In the genomic region with DNA sequence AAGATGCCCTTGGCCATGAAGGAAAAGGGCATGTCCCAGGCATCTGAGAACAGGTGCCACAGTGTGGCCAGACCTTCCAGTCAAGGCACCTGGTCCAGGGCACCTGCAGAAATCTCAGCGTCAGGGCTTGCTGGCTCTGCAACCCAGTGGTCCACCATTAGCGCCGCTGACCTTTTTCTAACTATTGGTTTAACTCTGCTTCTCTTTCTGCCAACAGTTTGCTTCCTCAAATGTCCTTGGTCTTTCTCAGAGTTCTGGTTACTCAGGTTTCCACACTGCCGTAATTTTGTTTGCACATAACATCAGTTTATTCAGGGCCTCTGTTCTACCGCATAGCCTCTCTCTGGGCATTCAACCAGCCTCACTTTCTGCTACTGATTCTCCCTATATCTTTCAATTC, we compare ENCODE assay signal across 9 cellular contexts. TPM values are rescaled to one million over a fixed set of nuclear protein-coding genes. Genes with fewer than 3 reads are reported as not detected.
"Had no signal": no experiment of that assay in that cellular context is flagged by ENCODE, and none has a peak within 500 bp of the region (broad histone marks: within the 10 kb centered on the region; RNA-seq: fewer than 3 reads in every experiment).

No MANE protein-coding gene starts in this region.

- H3K4me3 ChIP-seq: GM23338 had no signal

- FAIRE-seq: H1, H54 had no signal

- H3K27ac ChIP-seq: KMS-11 had no signal

- H3K9ac ChIP-seq: KMS-11 had no signal

- ATAC-seq: GM23338 had no signal

- H2AFZ ChIP-seq: GM23338 had no signal

- DNase-seq: H9, HCEC 1CT, KBM-7 had no signal

- H3K4me2 ChIP-seq: GM23338, KMS-11 had no signal

RNA-seq across cellular contexts. Expression of a gene that starts 16.5 kb away (rescaled TPM):
- total RNA-seq: GM23338, HT-29 had no signal
- polyA plus RNA-seq: IgD-negative memory B cell had no signal

RNA-seq across cellular contexts. Expression of a gene that starts 18.9 kb away (rescaled TPM):
- total RNA-seq: GM23338, H1, H9, HT-29 had no signal
- polyA plus RNA-seq: GM23338, H1, IgD-negative memory B cell had no signal
